ENCODE assay signal across 8 cellular contexts in the genomic region with DNA sequence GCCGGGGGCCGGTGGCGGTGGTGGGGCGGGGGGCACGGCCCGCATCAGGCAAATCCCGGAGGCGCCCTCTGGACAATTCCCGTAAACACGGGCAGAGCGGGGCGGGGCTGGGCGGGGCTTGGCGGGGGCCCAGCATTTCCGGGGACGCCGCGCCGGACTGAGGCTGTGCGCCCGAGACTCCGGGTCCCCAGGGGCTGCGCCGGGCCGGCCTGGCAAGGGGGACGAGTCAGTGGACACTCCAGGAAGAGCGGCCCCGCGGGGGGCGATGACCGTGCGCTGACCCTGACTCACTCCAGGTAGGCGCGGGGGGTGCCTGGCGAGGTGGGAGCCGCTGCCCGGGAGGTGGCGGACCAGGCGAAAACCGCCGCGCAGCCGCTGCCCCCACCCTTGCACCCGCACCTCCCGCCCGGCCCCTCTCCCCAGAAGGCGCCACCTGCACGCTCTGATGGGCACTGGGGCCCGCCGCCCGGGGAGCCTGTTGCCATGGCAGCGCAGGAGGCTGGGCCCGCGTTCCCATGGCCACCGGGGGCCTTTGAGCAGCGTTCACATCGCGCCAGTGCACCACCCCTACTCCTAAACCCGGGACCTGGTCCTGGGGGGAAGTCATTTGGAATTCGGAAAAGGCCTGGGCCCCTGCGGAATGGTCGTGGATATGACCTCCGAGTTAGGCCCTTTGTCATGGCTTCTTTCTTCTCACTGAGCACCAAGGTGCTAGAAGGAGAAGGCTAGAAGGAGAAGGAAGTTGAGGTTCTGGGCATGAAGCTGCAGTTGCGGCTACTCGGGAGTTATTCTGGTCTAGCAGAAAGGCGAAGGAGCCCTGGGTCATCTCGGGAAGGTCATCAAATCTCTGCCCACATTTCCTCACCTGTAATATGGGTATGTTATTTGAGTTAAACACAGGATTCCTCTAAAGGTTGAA. TPM values are rescaled to one million over a fixed set of nuclear protein-coding genes. Genes with fewer than 3 reads are reported as not detected.
A peak's percentile ranks its signal among the peaks of the same experiment; 100 is the strongest.
DNase-seq lines count a peak whose midpoint lies in the region; ATAC-seq and TF ChIP-seq lines count a peak whose summit lies in the region.

No MANE protein-coding gene starts in this region.

- H3K27ac Mint-ChIP-seq in chondrocyte (ENCODE audit: unreplicated experiment), result no peak overlapping the region

- DNase-seq in 8988T, result peak; percentile 69
- DNase-seq in NCI-H2107 (lab: John Stamatoyannopoulos, UW), result peak; percentile 48
- DNase-seq in chondrocyte (ENCODE audit: low spot score), result no peak
- DNase-seq in left colon, result peak; percentile 81
- DNase-seq in stimulated activated CD4-positive, alpha-beta T cell treated with anti-CD3 and anti-CD28 coated beads, Interleukin-2, amount 100 ng/mL, for 4 hours (ENCODE audit: low read depth), result peak; percentile 12

- intact Hi-C loops in left colon (cut with DNase I, micrococcal nuclease), result no loop called here

- H3K4me3 ChIP-seq in WI38 (ENCODE audit: low read depth, low read length), result peak overlapping the region; percentile 63

- H3K36me3 Mint-ChIP-seq in chondrocyte (ENCODE audit: low read depth), result no peaks in the 10 kb centered on the region

- H3K4me1 Mint-ChIP-seq in chondrocyte (ENCODE audit: low read depth), result peaks cover 11% of the 10 kb centered on the region

- TF ChIP-seq CTCF in WI38 (IDR thresholded peaks at IDR 0.05; ENCODE audit: low read depth, low read length) (no peak), chondrocyte (IDR thresholded peaks at IDR 0.05) (no peak)

- no peaks in the 10 kb centered on the region for H3K9me3 Mint-ChIP-seq in chondrocyte (ENCODE audit: low read depth)

- peak; percentile 76 for ATAC-seq in GM18502 (IDR thresholded peaks at IDR 0.05; ENCODE audit: poor library complexity, unreplicated experiment)
- peak; percentile 59 for ATAC-seq in HG02840 (IDR thresholded peaks at IDR 0.05; ENCODE audit: low FRiP score, unreplicated experiment)
- peak; percentile 78 for ATAC-seq in left colon

- peak overlapping the region; percentile 49 for H3K4me3 Mint-ChIP-seq in chondrocyte (ENCODE audit: unreplicated experiment)

- no peaks in the 10 kb centered on the region for H3K27me3 Mint-ChIP-seq in chondrocyte (ENCODE audit: low read depth)

RNA-seq across cellular contexts. Expression of a gene that starts 16.1 kb away (rescaled TPM):
- total RNA-seq in chondrocyte (6.7 to 10.5 TPM (median 9.2 TPM) in 3 replicates), left colon (100 to 1,000 TPM in 1 of 2 donors, 10 to 100 TPM in 1; 97.2 to 165 TPM)

RNA-seq across cellular contexts. Expression of a gene that starts 48.7 kb away (rescaled TPM):
- 40.2 to 42.4 TPM (median 40.9 TPM) in 3 replicates for total RNA-seq in chondrocyte
- total RNA-seq in left colon, result 100 to 1,000 TPM; 235 to 242 TPM

RNA-seq across cellular contexts. Expression of a gene that starts 49.0 kb away (rescaled TPM):
- total RNA-seq in chondrocyte (4.8 to 5.8 TPM (median 5.5 TPM) in 3 replicates), left colon (10 to 100 TPM; 19.6 to 22.3 TPM)
